In the genomic region with DNA sequence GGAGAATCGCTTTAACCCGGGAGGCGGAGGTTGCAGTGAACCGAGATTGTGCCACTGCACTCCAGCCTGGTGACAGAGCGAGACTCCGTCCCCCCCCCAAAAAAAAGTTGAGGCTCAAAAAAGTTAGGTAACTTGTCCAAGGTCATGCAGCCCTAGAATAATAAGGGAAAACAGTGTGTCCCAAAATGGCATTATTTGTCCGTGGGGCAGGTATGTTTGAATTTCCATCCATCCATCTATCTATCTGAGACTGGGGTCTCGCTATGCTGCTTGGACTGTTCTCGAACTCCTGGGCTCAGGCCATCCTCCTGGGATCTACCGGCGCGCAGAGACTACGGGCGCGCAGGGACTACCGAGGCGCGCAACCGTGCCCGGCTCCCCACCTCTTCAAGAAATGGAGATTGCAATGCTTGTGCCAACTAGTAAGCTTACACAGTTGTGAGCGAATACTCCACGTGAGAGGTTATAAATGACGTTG, we compare ENCODE assay signal across 8 cellular contexts. TPM values are rescaled to one million over a fixed set of nuclear protein-coding genes. Genes with fewer than 3 reads are reported as not detected.
DNase-seq lines count a peak whose midpoint lies in the region; ATAC-seq and TF ChIP-seq lines count a peak whose summit lies in the region.

No MANE protein-coding gene starts in this region.

- H3K9me2 ChIP-seq in GM23338 (ENCODE audit: insufficient read depth): no peaks in the 10 kb centered on the region

- TF ChIP-seq CTCF in GM23338 (conservative IDR thresholded peaks at IDR 0.05; ENCODE audit: low read depth in 2 of 2) (no peak), VCaP (conservative IDR thresholded peaks at IDR 0.05) (no peak), glutamatergic neuron (IDR thresholded peaks at IDR 0.05; ENCODE audit: partially characterized antibody, unreplicated experiment) (no peak), foreskin keratinocyte (conservative IDR thresholded peaks at IDR 0.05) (no peak)

- peaks cover 4% of the 10 kb centered on the region; the same call in 1 of the 2 replicates for H3F3A ChIP-seq in GM23338 (replicated peaks; ENCODE audit: low read depth)

- no peaks in the 10 kb centered on the region for H4K20me1 ChIP-seq in GM23338 (replicated peaks; ENCODE audit: insufficient read depth)

- H3K27me3 ChIP-seq in GM23338 (ENCODE audit: insufficient read depth): no peaks in the 10 kb centered on the region
- H3K27me3 ChIP-seq in foreskin keratinocyte: no peaks in the 10 kb centered on the region

- H3K79me2 ChIP-seq in GM23338 (replicated peaks; ENCODE audit: insufficient read depth): peaks cover 15% of the 10 kb centered on the region

- peaks cover 3% of the 10 kb centered on the region; the same call in 1 of the 3 replicates for H3K36me3 Mint-ChIP-seq in GM23338 (ENCODE audit: low read depth)
- H3K36me3 Mint-ChIP-seq in glutamatergic neuron (ENCODE audit: unreplicated experiment): peaks cover 5% of the 10 kb centered on the region

- peak overlapping the region; percentile 85 for H3K27ac ChIP-seq in GM23338 (ENCODE audit: low read depth)
- H3K27ac ChIP-seq in VCaP: peak overlapping the region; percentile 87
- peak overlapping the region in 20 of 21 experiments; percentile 60 to 95 (median 86) for H3K27ac ChIP-seq in skin epidermis
- no peak overlapping the region for H3K27ac ChIP-seq in foreskin keratinocyte

- H3K4me3 ChIP-seq in GM23338 (peak overlapping the region; percentile 95), skin epidermis (peak overlapping the region; percentile 55 to 88 (median 68))

- H3K4me1 Mint-ChIP-seq in GM23338 (peaks cover 16% of the 10 kb centered on the region), glutamatergic neuron (ENCODE audit: low read depth, unreplicated experiment) (peaks cover 8% of the 10 kb centered on the region)

- peak overlapping the region; percentile 98 for H3K27ac Mint-ChIP-seq in GM23338
- peak overlapping the region; percentile 97 for H3K27ac Mint-ChIP-seq in glutamatergic neuron (ENCODE audit: unreplicated experiment)

- H3K9me3 Mint-ChIP-seq in GM23338 (peaks cover 18% of the 10 kb centered on the region; the same call in 2 of the 3 replicates), glutamatergic neuron (ENCODE audit: unreplicated experiment) (peaks cover 12% of the 10 kb centered on the region)

- H3K4me1 ChIP-seq in GM23338 (ENCODE audit: insufficient read depth): peaks cover 10% of the 10 kb centered on the region
- peaks cover 4% of the 10 kb centered on the region for H3K4me1 ChIP-seq in foreskin keratinocyte

- no peaks in the 10 kb centered on the region for H3K36me3 ChIP-seq in GM23338 (ENCODE audit: insufficient read depth)

- H3K4me3 Mint-ChIP-seq in GM23338 (peak overlapping the region; percentile 93), glutamatergic neuron (ENCODE audit: unreplicated experiment) (peak overlapping the region; percentile 85)

- peaks cover 9% of the 10 kb centered on the region for H3K27me3 Mint-ChIP-seq in GM23338 (ENCODE audit: insufficient read depth, low read depth, poor library complexity)
- peaks cover 8% of the 10 kb centered on the region for H3K27me3 Mint-ChIP-seq in glutamatergic neuron (ENCODE audit: unreplicated experiment)

- DNase-seq in GM23338 (ENCODE audit: low spot score): no peak
- no peak for DNase-seq in glutamatergic neuron
- DNase-seq in HuH-7.5 (ENCODE audit: low spot score): no peak
- DNase-seq in foreskin keratinocyte: no peak

- peak overlapping the region; percentile 82 for H2AFZ ChIP-seq in GM23338

- peak overlapping the region; percentile 95 for H3K4me2 ChIP-seq in GM23338

- ATAC-seq in GM23338 (peak; percentile 74), GM18498 (IDR thresholded peaks at IDR 0.05; ENCODE audit: unreplicated experiment) (no peak), GM18517 (IDR thresholded peaks at IDR 0.05; ENCODE audit: unreplicated experiment) (no peak), foreskin keratinocyte (no peak)

TF ChIP-seq in GM23338, 12 proteins besides CTCF, POLR2A, EP300 and RAD21:
- TF ChIP-seq EZH2phosphoT487 (IDR thresholded peaks at IDR 0.05; ENCODE audit: unreplicated experiment): no peak
- peak; percentile 80 for TF ChIP-seq CREB1 (CRISPR knock-in tag; IDR thresholded peaks at IDR 0.05; ENCODE audit: low read depth)

RNA-seq across cellular contexts. Expression of a gene that starts 0.4 kb away (rescaled TPM):
- total RNA-seq in GM23338 (2014; rRNA removed; shearing (Covaris generic)): 16.7 and 16.9 TPM in 2 replicates
- 17.5 and 18.9 TPM in 2 replicates for polyA plus RNA-seq in GM23338 (2016; fragmentation: Nextera tagmentation; extraction: Ambion mirVana)
- total RNA-seq in glutamatergic neuron (ENCODE audit: unreplicated experiment): 94.8 TPM
- total RNA-seq in foreskin keratinocyte: 23.6 and 24.0 TPM in 2 replicates
- 20.8 and 21.2 TPM in 2 replicates for polyA plus RNA-seq in foreskin keratinocyte

RNA-seq across cellular contexts. Expression of a gene that starts 28.4 kb away (rescaled TPM):
- total RNA-seq in GM23338 (2014; rRNA removed; shearing (Covaris generic)): 0.16 and 0.21 TPM in 2 replicates
- polyA plus RNA-seq in GM23338 (2016; fragmentation: Nextera tagmentation; extraction: Ambion mirVana) (0.47 and 0.57 TPM in 2 replicates), foreskin keratinocyte (26.7 and 33.5 TPM in 2 replicates)
- total RNA-seq in glutamatergic neuron (ENCODE audit: unreplicated experiment) (2.2 TPM), foreskin keratinocyte (22.9 and 28.4 TPM in 2 replicates)

RNA-seq across cellular contexts. Expression of a gene that starts 50.4 kb away (rescaled TPM):
- 33.3 and 34.3 TPM in 2 replicates for total RNA-seq in GM23338 (2014; rRNA removed; shearing (Covaris generic))
- 16.9 and 17.6 TPM in 2 replicates for polyA plus RNA-seq in GM23338 (2016; fragmentation: Nextera tagmentation; extraction: Ambion mirVana)
- 30.9 TPM for total RNA-seq in glutamatergic neuron (ENCODE audit: unreplicated experiment)
- 28.6 and 29.7 TPM in 2 replicates for total RNA-seq in foreskin keratinocyte
- 28.6 and 28.8 TPM in 2 replicates for polyA plus RNA-seq in foreskin keratinocyte

RNA-seq across cellular contexts. Expression of a gene that starts 57.5 kb away (rescaled TPM):
- 13.4 and 19.5 TPM in 2 replicates for total RNA-seq in GM23338 (2014; rRNA removed; shearing (Covaris generic))
- polyA plus RNA-seq in GM23338 (2016; fragmentation: Nextera tagmentation; extraction: Ambion mirVana) (8.7 and 10.5 TPM in 2 replicates), foreskin keratinocyte (4.9 and 5.7 TPM in 2 replicates)
- total RNA-seq in glutamatergic neuron (ENCODE audit: unreplicated experiment) (26.3 TPM), foreskin keratinocyte (18.8 and 19.2 TPM in 2 replicates)
